1 cellular context compared by ENCODE assay signal in the genomic region with DNA sequence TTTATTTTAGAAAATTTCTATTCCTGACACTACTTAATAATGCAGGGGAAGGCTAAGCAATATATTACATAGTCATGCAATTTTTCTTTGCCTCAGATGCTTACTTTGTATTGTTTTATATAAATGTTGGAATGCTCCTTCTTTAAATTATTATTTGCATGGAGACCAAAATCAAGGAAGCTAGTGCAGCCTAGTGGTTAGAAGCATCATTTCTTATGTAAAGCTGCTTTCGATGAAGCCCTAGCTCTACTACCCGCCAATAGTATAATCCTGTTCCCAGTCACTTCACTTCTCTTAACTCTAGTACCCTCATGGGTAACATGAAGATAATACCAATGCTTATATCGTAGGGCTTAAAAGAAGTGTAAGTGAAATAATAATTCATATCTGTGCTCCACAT.
TF ChIP-seq lines count a peak whose summit lies in the region.

No MANE protein-coding gene starts in this region.

TF ChIP-seq in WTC11, 78 proteins besides CTCF, POLR2A, EP300 and RAD21 (continued from another document):
- TF ChIP-seq RORB (CRISPR knock-in tag; IDR thresholded peaks at IDR 0.05) = no peak
- TF ChIP-seq ATF1 (CRISPR knock-in tag; IDR thresholded peaks at IDR 0.05) = no peak
